ENCODE assay signal across 8 cellular contexts in genomic region chr1:92961896-92962752, GRCh38. TPM values are rescaled to one million over a fixed set of nuclear protein-coding genes. Genes with fewer than 3 reads are reported as not detected.
DNase-seq lines count a peak whose midpoint lies in the region; ATAC-seq, FAIRE-seq and TF ChIP-seq lines count a peak whose summit lies in the region.

No MANE protein-coding gene starts in this region.

- TF ChIP-seq CTCF in heart left ventricle (IDR thresholded peaks at IDR 0.05): no peak

- H3K36me3 ChIP-seq in heart left ventricle: no peaks in the 10 kb centered on the region
- H3K36me3 ChIP-seq in rectal smooth muscle tissue (ENCODE audit: control insufficient read depth, insufficient read depth, low read length): no peaks in the 10 kb centered on the region

- H3K27me3 ChIP-seq in heart left ventricle (no peaks in the 10 kb centered on the region), rectal smooth muscle tissue (ENCODE audit: control insufficient read depth, insufficient read depth, low read length) (no peaks in the 10 kb centered on the region)

- no peak for FAIRE-seq in RCC 7860 (lab: Jason Lieb, UNC)

- H3K4me1 ChIP-seq in heart left ventricle (peaks cover 0 to 31% (median 9%) of the 10 kb centered on the region in 12 donors), rectal smooth muscle tissue (ENCODE audit: control insufficient read depth, insufficient read depth, low read length) (peaks cover 18% of the 10 kb centered on the region)

- H3K4me3 ChIP-seq in heart left ventricle (peak overlapping the region; percentile 61 to 99 (median 90)), rectal smooth muscle tissue (ENCODE audit: low read length) (peak overlapping the region; percentile 97)

- no peaks in the 10 kb centered on the region for H3K9me3 ChIP-seq in heart left ventricle

- peak; percentile 77 for DNase-seq in AG20443 (ENCODE audit: low spot score)
- peak; percentile 44 for DNase-seq in RCC 7860 (ENCODE audit: low spot score)
- DNase-seq in activated naive CD4-positive, alpha-beta T cell treated with Interleukin-2 at 50 U/mL for 16 hours: peak; percentile 71
- DNase-seq in heart left ventricle: peak in 4 of 5 donors; percentile 31 to 55 (median 38)
- no peak for DNase-seq in middle frontal gyrus (ENCODE audit: extremely low spot score, low spot score)

- peak; percentile 51 for ATAC-seq in GM19023 (IDR thresholded peaks at IDR 0.05; ENCODE audit: unreplicated experiment)
- peak; percentile 61 for ATAC-seq in HG03135 (IDR thresholded peaks at IDR 0.05; ENCODE audit: unreplicated experiment)
- ATAC-seq in heart left ventricle: peak in 3 of 4 donors; percentile 42 to 65 (median 55)

- TF ChIP-seq POLR2A in heart left ventricle (IDR thresholded peaks at IDR 0.05): peak in 1 of 2 donors; percentile 51

- intact Hi-C loops in heart left ventricle (cut with DNase I): loop anchor here in 7 of 10 donors (2.0 to 10.0 kb wide), 5 partner anchors 33 to 115 kb away; partner anchors contain the start of gene MTF2 (in 2 of the 7)

- H3K27ac ChIP-seq in heart left ventricle (peak overlapping the region; percentile 78 to 99 (median 96)), rectal smooth muscle tissue (ENCODE audit: low read depth, low read length) (peak overlapping the region; percentile 100)

- 5 to 8% (median 6%) methylated on average over 20 to 32 of the region's 32 CpGs for WGBS in heart left ventricle, 4 donors

- H3K9ac ChIP-seq in rectal smooth muscle tissue (ENCODE audit: low read length): peak overlapping the region; percentile 98

RNA-seq across cellular contexts. Expression of gene DIPK1A, which starts 0.9 kb away (rescaled TPM):
- total RNA-seq in heart left ventricle: 10 to 100 TPM in 2 of 9 donors, 1 to 10 TPM in 7; 4.6 to 11.6 (median 6.5) TPM
- 1 to 10 TPM; 2.8 to 6.1 TPM for polyA plus RNA-seq in heart left ventricle
